ENCODE assay signal across 9 cellular contexts in genomic region chr6:52305385-52305784, GRCh38.
DNase-seq lines count a peak whose midpoint lies in the region; ATAC-seq and TF ChIP-seq lines count a peak whose summit lies in the region.
"Had no signal": no experiment of that assay in that cellular context is flagged by ENCODE, and none has a peak within 500 bp of the region (broad histone marks: within the 10 kb centered on the region; RNA-seq: fewer than 3 reads in every experiment).

No MANE protein-coding gene starts in this region.

- no peak for DNase-seq in central memory CD8-positive, alpha-beta T cell (ENCODE audit: low spot score in 2 of 2)
- DNase-seq in SKM-1 (lab: John Stamatoyannopoulos, UW; ENCODE audit: unreplicated experiment) (no peak), SIG-M5 (lab: John Stamatoyannopoulos, UW) (no peak), globus pallidus (ENCODE audit: low spot score) (no peak)
- no peak for DNase-seq in stimulated activated naive CD4-positive, alpha-beta T cell treated with Interleukin-2 at 50 U/mL for 16 hours (lab: John Stamatoyannopoulos, UW)
- DNase-seq: activated gamma-delta T cell had no signal

- peaks cover 45% of the 10 kb centered on the region for H3K4me1 ChIP-seq in DOHH2 (ENCODE audit: control insufficient read depth, low read length)
- H3K4me1 ChIP-seq in rectal smooth muscle tissue (ENCODE audit: control insufficient read depth, insufficient read depth, low read length): peaks cover 5% of the 10 kb centered on the region

- H3K9me2 ChIP-seq in DOHH2 (replicated peaks; ENCODE audit: control insufficient read depth, low read length): no peaks in the 10 kb centered on the region

- H3K9me3 ChIP-seq in DOHH2 (ENCODE audit: control insufficient read depth, insufficient read depth, low read length): no peaks in the 10 kb centered on the region

- peak overlapping the region; percentile 72 for H3K4me2 ChIP-seq in DOHH2 (ENCODE audit: low read length)

- no peaks in the 10 kb centered on the region for H3K79me2 ChIP-seq in DOHH2 (ENCODE audit: control insufficient read depth, low read length)

- H3K4me3 ChIP-seq in DOHH2 (ENCODE audit: low read length) (peak overlapping the region; percentile 56), rectal smooth muscle tissue (ENCODE audit: low read length) (peak overlapping the region; percentile 17)

- H3K27me3 ChIP-seq in DOHH2 (ENCODE audit: control insufficient read depth, low read length): no peaks in the 10 kb centered on the region
- no peaks in the 10 kb centered on the region for H3K27me3 ChIP-seq in rectal smooth muscle tissue (ENCODE audit: control insufficient read depth, insufficient read depth, low read length)

- peaks cover 6% of the 10 kb centered on the region for H3K36me3 Mint-ChIP-seq in central memory CD8-positive, alpha-beta T cell (ENCODE audit: insufficient read depth)

- peak; percentile 21 for ATAC-seq in HG03175 (IDR thresholded peaks at IDR 0.05; ENCODE audit: unreplicated experiment)
- peak; percentile 50 for ATAC-seq in central memory CD8-positive, alpha-beta T cell (replicated peaks; ENCODE audit: extremely low read depth, poor library complexity, severe bottlenecking)

- no peaks in the 10 kb centered on the region for H3K27me3 Mint-ChIP-seq in central memory CD8-positive, alpha-beta T cell

- H3K36me3 ChIP-seq in DOHH2 (ENCODE audit: control insufficient read depth, low read length): no peaks in the 10 kb centered on the region
- no peaks in the 10 kb centered on the region for H3K36me3 ChIP-seq in rectal smooth muscle tissue (ENCODE audit: control insufficient read depth, insufficient read depth, low read length)

- peaks cover 73% of the 10 kb centered on the region for H3K4me1 Mint-ChIP-seq in central memory CD8-positive, alpha-beta T cell

- TF ChIP-seq CTCF in DOHH2 (IDR thresholded peaks at IDR 0.05; ENCODE audit: low read depth, low read length, poor library complexity, severe bottlenecking): no peak

- H4K20me1 ChIP-seq in DOHH2 (ENCODE audit: control insufficient read depth, insufficient read depth, low read depth, low read length): no peaks in the 10 kb centered on the region

- H3F3A ChIP-seq in DOHH2 (ENCODE audit: control insufficient read depth, insufficient read depth): peaks cover 15% of the 10 kb centered on the region

- H3K4me3 Mint-ChIP-seq in central memory CD8-positive, alpha-beta T cell: peak overlapping the region; percentile 53

- H3K9ac ChIP-seq in rectal smooth muscle tissue (ENCODE audit: low read length): no peak overlapping the region

- peak overlapping the region; percentile 91 for H3K27ac Mint-ChIP-seq in central memory CD8-positive, alpha-beta T cell (ENCODE audit: low read depth)

- no peaks in the 10 kb centered on the region for H3K9me3 Mint-ChIP-seq in central memory CD8-positive, alpha-beta T cell

- peak overlapping the region; percentile 92 for H3K27ac ChIP-seq in DOHH2 (ENCODE audit: low read depth, low read length)
- peak overlapping the region; percentile 55 for H3K27ac ChIP-seq in rectal smooth muscle tissue (ENCODE audit: low read depth, low read length)
